In genomic region chr11:61616443-61616842, GRCh38 we compare ENCODE assay signal across 23 cellular contexts. TPM values are rescaled to one million over a fixed set of nuclear protein-coding genes. Genes with fewer than 3 reads are reported as not detected.
DNase-seq lines count a peak whose midpoint lies in the region; ATAC-seq, FAIRE-seq and TF ChIP-seq lines count a peak whose summit lies in the region.
"Had no signal": no experiment of that assay in that cellular context is flagged by ENCODE, and none has a peak within 500 bp of the region (broad histone marks: within the 10 kb centered on the region; RNA-seq: fewer than 3 reads in every experiment).

No MANE protein-coding gene starts in this region.

- H4K20me1 ChIP-seq in hepatocyte (ENCODE audit: insufficient read depth, poor library complexity, severe bottlenecking): no peaks in the 10 kb centered on the region

- H3K4me3 ChIP-seq in ACC112 (ENCODE audit: low read depth, low read length) (peak overlapping the region; percentile 30; the same call in 1 of the 2 replicates), MG63 (no peak overlapping the region), bronchial epithelial cell (ENCODE audit: low read depth, low read length) (no peak overlapping the region), fibroblast of villous mesenchyme (ENCODE audit: low read depth, low read length) (no peak overlapping the region), hepatocyte (no peak overlapping the region)
- H3K4me3 ChIP-seq: A549, spleen had no signal

- H3K9me3 ChIP-seq in MG63 (no peaks in the 10 kb centered on the region), hepatocyte (ENCODE audit: low read depth) (no peaks in the 10 kb centered on the region)
- H3K9me3 ChIP-seq: A549, neutrophil, spleen had no signal

- no peak overlapping the region for H2AFZ ChIP-seq in ACC112 (ENCODE audit: low read length, unreplicated experiment)
- H2AFZ ChIP-seq in hepatocyte: no peak overlapping the region

- H3K36me3 ChIP-seq in ACC112 (ENCODE audit: insufficient read depth, low read length) (no peaks in the 10 kb centered on the region), MG63 (no peaks in the 10 kb centered on the region), bronchial epithelial cell (ENCODE audit: control insufficient read depth, insufficient read depth, low read length) (no peaks in the 10 kb centered on the region), hepatocyte (replicated peaks; ENCODE audit: insufficient read depth, low read depth) (no peaks in the 10 kb centered on the region)
- H3K36me3 ChIP-seq: neutrophil, spleen had no signal

- no peak for ATAC-seq in HG02678 (IDR thresholded peaks at IDR 0.05; ENCODE audit: unreplicated experiment)
- ATAC-seq: A549, left ventricle myocardium superior, WTC11 had no signal

- DNase-seq in MG63 (peak; percentile 68), bronchial epithelial cell (ENCODE audit: low read depth) (peak; percentile 89), fibroblast of villous mesenchyme (ENCODE audit: low read depth) (peak; percentile 29), Kasumi-1 (lab: John Stamatoyannopoulos, UW) (no peak), COLO829 (ENCODE audit: low spot score) (no peak), hepatocyte (ENCODE audit: low spot score) (no peak)
- DNase-seq: activated CD4-positive, alpha-beta memory T cell treated with anti-CD3 and anti-CD28 coated beads, Interleukin-2, amount 10 ng/mL, durations not matched to agents 7 days and 5 days; activated naive CD4-positive, alpha-beta T cell treated with anti-CD3 and anti-CD28 coated beads for 36 hours; activated T-cell treated with anti-CD3 and anti-CD28 coated beads, Interleukin-2, amount 50 U/mL, for 24 hours; C1 segment of cervical spinal cord; cortex of kidney; GF-D8; left ventricle myocardium superior; NCI-H1105 treated with DMSO at 0.1 percent for 48 hours; NCI-H526 treated with DMSO at 0.1 percent for 48 hours; spleen; stimulated activated CD4-positive, alpha-beta T cell treated with anti-CD3 and anti-CD28 coated beads, Interleukin-4, amount 100 ng/mL, for 4 hours had no signal

- H3K9me2 ChIP-seq in hepatocyte (replicated peaks; ENCODE audit: insufficient read depth): no peaks in the 10 kb centered on the region

- no peaks in the 10 kb centered on the region for H3K79me2 ChIP-seq in ACC112 (ENCODE audit: control insufficient read depth, insufficient read depth, low read length, unreplicated experiment)
- H3K79me2 ChIP-seq in hepatocyte: no peaks in the 10 kb centered on the region

- TF ChIP-seq CTCF in bronchial epithelial cell (IDR thresholded peaks at IDR 0.05; ENCODE audit: insufficient read depth, low read length, severe bottlenecking) (no peak), fibroblast of villous mesenchyme (IDR thresholded peaks at IDR 0.05; ENCODE audit: insufficient read depth, low read depth, low read length) (no peak), hepatocyte (IDR thresholded peaks at IDR 0.05; ENCODE audit: poor library complexity) (no peak)

- H3K27me3 ChIP-seq in ACC112 (ENCODE audit: insufficient read depth, low read length) (no peaks in the 10 kb centered on the region), MG63 (no peaks in the 10 kb centered on the region), bronchial epithelial cell (ENCODE audit: control insufficient read depth, insufficient read depth, low read length) (peaks cover 2% of the 10 kb centered on the region), hepatocyte (no peaks in the 10 kb centered on the region)

- H3K27ac ChIP-seq in ACC112 (ENCODE audit: low read depth, low read length): peak overlapping the region; percentile 68
- no peak overlapping the region for H3K27ac ChIP-seq in hepatocyte
- H3K27ac ChIP-seq: A549, neutrophil, spleen had no signal

- H3K4me1 ChIP-seq in ACC112 (ENCODE audit: control insufficient read depth, insufficient read depth, low read length, unreplicated experiment): peaks cover 15% of the 10 kb centered on the region
- H3K4me1 ChIP-seq in hepatocyte (ENCODE audit: insufficient read depth): no peaks in the 10 kb centered on the region
- H3K4me1 ChIP-seq: A549, spleen had no signal

- no peak for FAIRE-seq in bronchial epithelial cell (lab: Jason Lieb, UNC)
- FAIRE-seq: A549, GM12892 had no signal

- 87% methylated on average over 2 of the region's 2 CpGs for WGBS in hepatocyte (ENCODE audit: low lambda C conversion rate, missing lambda C conversion rate)

- no peak overlapping the region for H3K4me2 ChIP-seq in hepatocyte
- H3K4me2 ChIP-seq: A549 had no signal

RNA-seq across cellular contexts. Expression of gene SYT7, which starts 35.6 kb away (rescaled TPM):
- 3.7 and 9.9 TPM in 2 replicates for total RNA-seq in MG63 (2014; rRNA removed; shearing (Covaris generic); ENCODE audit: low replicate concordance)
- total RNA-seq in bronchial epithelial cell (21.1 and 34.4 TPM in 2 replicates), fibroblast of villous mesenchyme (0.43 and 2.6 TPM in 2 replicates), hepatocyte (13.5 and 15.5 TPM in 2 replicates)
- 8.7 and 11.3 TPM in 2 replicates for polyA plus RNA-seq in hepatocyte
- total RNA-seq: activated CD4-positive, alpha-beta memory T cell treated with anti-CD3 and anti-CD28 coated beads, Interleukin-2, amount 10 ng/mL, durations not matched to agents 7 days and 5 days; activated naive CD4-positive, alpha-beta T cell treated with anti-CD3 and anti-CD28 coated beads for 36 hours had no signal

Comparison
In these comparisons a context has a peak if more than half of its experiments do, and no peak if none do; other contexts are left out.
1. DNase-seq: peak in MG63 (single experiment), bronchial epithelial cell (single experiment) and fibroblast of villous mesenchyme (single experiment); none in Kasumi-1 (0 of 2), COLO829 (single experiment) and hepatocyte (single experiment).